25 cellular contexts compared by ENCODE assay signal in the genomic region with DNA sequence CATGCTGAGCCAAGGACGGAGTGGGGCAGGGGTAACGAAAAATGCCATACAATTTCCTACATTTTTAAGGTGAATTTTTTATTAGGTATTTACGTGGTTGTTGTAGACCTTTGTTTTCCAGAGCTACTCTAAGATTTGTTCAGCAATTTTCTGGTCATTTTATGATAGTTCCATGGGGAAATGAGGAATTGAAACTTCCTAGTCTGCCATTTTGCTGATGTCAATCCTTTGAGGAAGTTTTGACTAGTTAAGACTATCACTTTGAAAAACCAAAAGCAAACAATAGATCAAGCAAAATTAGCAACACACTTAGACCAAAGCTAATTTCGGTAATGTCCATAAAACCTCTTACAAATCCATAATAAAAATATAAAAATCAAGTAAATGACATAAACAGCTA.
"Had no signal": no experiment of that assay in that cellular context is flagged by ENCODE, and none has a peak within 500 bp of the region (broad histone marks: within the 10 kb centered on the region; RNA-seq: fewer than 3 reads in every experiment).

No MANE protein-coding gene starts in this region.

- DNase-seq: activated CD4-positive, alpha-beta memory T cell treated with anti-CD3 and anti-CD28 coated beads for 36 hours; activated CD4-positive, alpha-beta T cell treated with anti-CD3 and anti-CD28 coated beads, Interleukin-2, amount 10 ng/mL, durations not matched to agents 7 days and 5 days; activated CD4-positive, CD25-positive, alpha-beta regulatory T cell; activated naive CD4-positive, alpha-beta T cell treated with anti-CD3 and anti-CD28 coated beads, Interleukin-2, amount 50 U/mL, for 16 hours; activated naive CD8-positive, alpha-beta T cell treated with anti-CD3 and anti-CD28 coated beads, Interleukin-2, amount 10 ng/mL, durations not matched to agents 7 days and 5 days; activated T-cell treated with anti-CD3 and anti-CD28 coated beads for 4 hours; activated T-cell treated with anti-CD3 and anti-CD28 coated beads, Interleukin-2, amount 50 U/mL, for 48 hours; adrenal gland; anterior cingulate cortex; caudate nucleus; colonic mucosa; NCI-H1048; NCI-H1417; NCI-H2029; NCI-H2107; NCI-H2171 treated with DMSO at 0.1 percent for 48 hours; NCI-H226; NCI-H526 treated with DMSO at 0.1 percent for 48 hours; NCI-H82; NK-92 treated with Interleukin-12 subunit alpha and Interleukin-12 subunit beta, amount 100 ng/mL, for 24 hours; T-cell; T-helper 2 cell; T1000 had no signal

- ATAC-seq: activated T-helper 17 cell treated with anti-CD3 and anti-CD28 coated beads, Interleukin-2, amount 50 U/mL, for 72 hours; Right ventricle myocardium inferior; T-cell had no signal
